1 cellular context compared by ENCODE assay signal in genomic region chr3:38454179-38454883, GRCh38.
TF ChIP-seq lines count a peak whose summit lies in the region.

No MANE protein-coding gene starts in this region.

TF ChIP-seq in K562, 482 proteins besides CTCF, POLR2A, EP300 and RAD21 (continued from another document and continues in another):
- TF ChIP-seq HMGXB4 (CRISPR knock-in tag; IDR thresholded peaks at IDR 0.05) (no peak), COPS2 (conservative IDR thresholded peaks at IDR 0.05) (no peak), JUNB (CRISPR knock-in tag; conservative IDR thresholded peaks at IDR 0.05) (no peak), BCL6 (CRISPR knock-in tag; IDR thresholded peaks at IDR 0.05) (no peak), EGR1 (conservative IDR thresholded peaks at IDR 0.05) (peak; percentile 39; the same call in 1 of the 2 replicates), NUFIP1 (IDR thresholded peaks at IDR 0.05; ENCODE audit: partially characterized antibody) (no peak), HCFC1 (IDR thresholded peaks at IDR 0.05; ENCODE audit: low read depth, low read length) (no peak), GTF3C2 (IDR thresholded peaks at IDR 0.05; ENCODE audit: borderline replicate concordance, extremely low read depth, insufficient read length) (no peak), ZBTB17 (CRISPR knock-in tag; IDR thresholded peaks at IDR 0.05) (no peak), MIER1 (IDR thresholded peaks at IDR 0.05; ENCODE audit: low read depth) (no peak), STAT6 (CRISPR knock-in tag; IDR thresholded peaks at IDR 0.05) (no peak; the same call in 1 of the 2 replicates), TCF3 (CRISPR knock-in tag; IDR thresholded peaks at IDR 0.05) (no peak), SRSF3 (IDR thresholded peaks at IDR 0.05; ENCODE audit: insufficient read depth, low read length) (no peak), MTA3 (IDR thresholded peaks at IDR 0.05; ENCODE audit: borderline replicate concordance) (peak; percentile 56), OTX1 (CRISPR knock-in tag; IDR thresholded peaks at IDR 0.05) (no peak), C11orf30 (IDR thresholded peaks at IDR 0.05; ENCODE audit: low read depth) (no peak), CBX1 (IDR thresholded peaks at IDR 0.05; ENCODE audit: low read depth) (0 out of 2 replicates have a peak, but pooled peaks have one; percentile 8), ERF (CRISPR knock-in tag; IDR thresholded peaks at IDR 0.05) (peak; percentile 74), DMBX1 (CRISPR knock-in tag; IDR thresholded peaks at IDR 0.05; ENCODE audit: borderline replicate concordance) (no peak), RFX1 (IDR thresholded peaks at IDR 0.05) (no peak), RFX7 (CRISPR knock-in tag; IDR thresholded peaks at IDR 0.05) (no peak), YY1 (IDR thresholded peaks at IDR 0.05; ENCODE audit: borderline replicate concordance in 1 of 3, control insufficient read depth in 1 of 3, extremely low read depth in 1 of 3, insufficient read depth in 3 of 3, insufficient read length in 1 of 3, insufficient replicate concordance in 2 of 3, low read depth in 1 of 3, low read length in 2 of 3) (peak in 2 of 3 experiments; percentile 64 to 72), ZNF551 (CRISPR knock-in tag; IDR thresholded peaks at IDR 0.05) (no peak), SRSF9 (IDR thresholded peaks at IDR 0.05; ENCODE audit: borderline replicate concordance, low read depth, low read length) (no peak), TFAP4 (CRISPR knock-in tag; IDR thresholded peaks at IDR 0.05; ENCODE audit: borderline replicate concordance) (no peak; the same call in 1 of the 2 replicates), GATA2 (CRISPR knock-in tag; IDR thresholded peaks at IDR 0.05) (no peak), E2F8 (IDR thresholded peaks at IDR 0.05; ENCODE audit: low read depth, partially characterized antibody) (no peak), MITF (IDR thresholded peaks at IDR 0.05) (no peak), ZBTB49 (CRISPR knock-in tag; IDR thresholded peaks at IDR 0.05; ENCODE audit: borderline replicate concordance) (no peak), POLR2G (IDR thresholded peaks at IDR 0.05; ENCODE audit: low read depth, low read length) (peak; percentile 81), NR1H2 (CRISPR knock-in tag; IDR thresholded peaks at IDR 0.05) (no peak), FOXP4 (CRISPR knock-in tag; IDR thresholded peaks at IDR 0.05; ENCODE audit: borderline replicate concordance) (peak; percentile 85; the same call in 1 of the 2 replicates), JUN (IDR thresholded peaks at IDR 0.05; ENCODE audit: borderline replicate concordance, low read depth, low read length) (no peak), JUN (CRISPR knock-in tag; IDR thresholded peaks at IDR 0.05; ENCODE audit: borderline replicate concordance) (no peak), ZNF134 (CRISPR knock-in tag; conservative IDR thresholded peaks at IDR 0.05) (no peak), ZBTB11 (CRISPR knock-in tag; IDR thresholded peaks at IDR 0.05) (no peak), ZNF696 (CRISPR knock-in tag; conservative IDR thresholded peaks at IDR 0.05) (no peak)
